ENCODE assay signal across 20 cellular contexts in the genomic region with DNA sequence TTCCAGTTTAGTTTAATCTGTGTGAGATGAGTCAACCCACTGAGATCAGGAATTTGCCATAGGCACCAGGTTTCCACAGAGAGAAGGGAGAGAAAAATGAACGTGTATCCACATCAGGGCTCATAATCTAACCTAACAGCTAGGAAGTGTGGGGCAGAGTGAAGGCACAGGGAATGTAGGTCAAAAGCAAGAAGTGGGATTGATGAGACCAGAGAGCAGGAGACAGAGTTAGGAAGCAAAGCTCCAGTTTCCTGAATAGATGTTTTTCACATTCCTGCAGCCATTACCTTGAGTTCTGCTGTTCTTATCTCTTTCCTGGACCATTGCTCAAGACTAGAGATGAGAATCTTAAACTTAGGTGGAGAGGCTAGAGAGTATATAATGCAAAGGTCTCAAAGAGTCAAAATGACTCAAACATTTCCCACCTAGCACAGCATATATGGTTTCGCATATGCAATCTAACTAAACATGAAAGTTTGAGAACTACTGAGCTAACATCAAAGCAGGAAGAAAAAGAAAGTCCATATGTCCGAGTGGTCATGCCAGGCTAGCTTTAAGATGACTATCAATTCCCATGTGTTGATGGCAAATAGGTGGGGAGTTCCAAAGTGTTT. TPM values are rescaled to one million over a fixed set of nuclear protein-coding genes. Genes with fewer than 3 reads are reported as not detected.
DNase-seq lines count a peak whose midpoint lies in the region; ATAC-seq, FAIRE-seq and TF ChIP-seq lines count a peak whose summit lies in the region.
"Had no signal": no experiment of that assay in that cellular context is flagged by ENCODE, and none has a peak within 500 bp of the region (broad histone marks: within the 10 kb centered on the region; RNA-seq: fewer than 3 reads in every experiment).

No MANE protein-coding gene starts in this region.

- H3K9me3 ChIP-seq in HEK293 (ENCODE audit: control insufficient read depth, insufficient read depth, low read depth, low read length) = no peaks in the 10 kb centered on the region
- H3K9me3 ChIP-seq in GM12878 (replicated peaks; ENCODE audit: control insufficient read depth, insufficient read depth, low read length) = no peaks in the 10 kb centered on the region; the same call in 2 of the 3 replicates
- H3K9me3 ChIP-seq in kidney (ENCODE audit: control insufficient read depth in 1 of 2, low read length in 2 of 2) = no peaks in the 10 kb centered on the region
- no peaks in the 10 kb centered on the region for H3K9me3 ChIP-seq in esophagus squamous epithelium
- H3K9me3 ChIP-seq: BE2C, HAP-1 had no signal

- no peak overlapping the region for H3K27ac ChIP-seq in HEK293 (ENCODE audit: extremely low read depth, low read depth, low read length)
- no peak overlapping the region for H3K27ac ChIP-seq in GM12878 (ENCODE audit: control insufficient read depth, insufficient read depth)
- no peak overlapping the region for H3K27ac ChIP-seq in kidney (ENCODE audit: low read depth in 2 of 2, low read length in 2 of 2)
- no peak overlapping the region for H3K27ac ChIP-seq in esophagus squamous epithelium
- H3K27ac ChIP-seq: HL-60, RWPE1 had no signal

- SMC1A ChIA-PET in GM12878 (lab: Charles Lee; ENCODE audit: uncharacterized antibody, unreplicated experiment) = interaction anchor here (0.8 to 2.0 kb wide), 5 partner anchors 10 to 641 kb away, joined by 3 to 5 read pairs (median 3); no protein-coding TSS in a partner anchor

- no peak overlapping the region for H3K4me2 ChIP-seq in GM12878 (ENCODE audit: control insufficient read depth, insufficient read depth)

- TF ChIP-seq EP300 in GM12878 (IDR thresholded peaks at IDR 0.05; ENCODE audit: borderline replicate concordance in 1 of 2, control insufficient read depth in 1 of 2, low read depth in 2 of 2, low read length in 2 of 2) = no peak

- no peaks in the 10 kb centered on the region for H4K20me1 ChIP-seq in GM12878 (ENCODE audit: control insufficient read depth, insufficient read depth)

- TF ChIP-seq RAD21 in GM12878 (IDR thresholded peaks at IDR 0.05; ENCODE audit: insufficient read depth, low read depth, low read length) = no peak

- peaks cover 43% of the 10 kb centered on the region for H3K4me1 Mint-ChIP-seq in activated naive CD4-positive, alpha-beta T cell treated with anti-CD3 and anti-CD28 coated beads for 36 hours (ENCODE audit: low read depth)

- peak; percentile 81 for ATAC-seq in GM12878
- ATAC-seq in GM18861 (IDR thresholded peaks at IDR 0.05; ENCODE audit: unreplicated experiment) = no peak

- peaks cover 1% of the 10 kb centered on the region for H3K36me3 Mint-ChIP-seq in activated naive CD4-positive, alpha-beta T cell treated with anti-CD3 and anti-CD28 coated beads for 36 hours (ENCODE audit: low read depth)
- H3K36me3 Mint-ChIP-seq: CD14-positive monocyte had no signal

- in situ Hi-C loops in GM12878 (cut with MboI) = no loop called here

- H3K36me3 ChIP-seq in HEK293 (ENCODE audit: control insufficient read depth in 2 of 2, insufficient read depth in 1 of 2, low read length in 2 of 2) (no peaks in the 10 kb centered on the region), GM12878 (ENCODE audit: control insufficient read depth in 2 of 2, insufficient read depth in 2 of 2, low read length in 1 of 2) (no peaks in the 10 kb centered on the region), kidney (ENCODE audit: control insufficient read depth in 1 of 2, insufficient read depth in 2 of 2, low read length in 2 of 2) (no peaks in the 10 kb centered on the region), esophagus squamous epithelium (no peaks in the 10 kb centered on the region)
- H3K36me3 ChIP-seq: BE2C, HAP-1 had no signal

- peaks cover 3% of the 10 kb centered on the region for H3K9me3 Mint-ChIP-seq in activated naive CD4-positive, alpha-beta T cell treated with anti-CD3 and anti-CD28 coated beads for 36 hours

- TF ChIP-seq POLR2A in GM12878 (IDR thresholded peaks at IDR 0.05; ENCODE audit: low read depth, low read length) = no peak
- no peak for TF ChIP-seq POLR2A in esophagus squamous epithelium (IDR thresholded peaks at IDR 0.05)

- FAIRE-seq in GM12878 (lab: Jason Lieb, UNC) (no peak), kidney (lab: Jason Lieb, UNC) (no peak)

- WGBS in GM12878 (ENCODE audit: insufficient coverage, insufficient replicate concordance, low lambda C conversion rate, missing lambda C conversion rate) = 2% methylated on average over 3 of the region's 3 CpGs
- 72 to 73% methylated on average over 3 of the region's 3 CpGs for WGBS in esophagus squamous epithelium, 2 donors

- RAD21 ChIA-PET in GM12878 (lab: Charles Lee; ENCODE audit: unreplicated experiment) = interaction anchor here (0.7 kb wide), 1 partner anchor 49 kb away, joined by 3 read pairs; no protein-coding TSS in a partner anchor

- H3K27me3 Mint-ChIP-seq in activated naive CD4-positive, alpha-beta T cell treated with anti-CD3 and anti-CD28 coated beads for 36 hours (ENCODE audit: low read depth) = no peaks in the 10 kb centered on the region

- peak overlapping the region; percentile 16 for H3K27ac Mint-ChIP-seq in activated naive CD4-positive, alpha-beta T cell treated with anti-CD3 and anti-CD28 coated beads for 36 hours
- H3K27ac Mint-ChIP-seq: CD14-positive monocyte had no signal

- POLR2A ChIA-PET in HEK293 (lab: Yijun Ruan, JAX) (no interaction called here), GM12878 (lab: Charles Lee) (interaction anchor here (0.6 kb wide), 1 partner anchor 23 kb away, joined by 6 read pairs; no protein-coding TSS in a partner anchor)

- TF ChIP-seq CTCF in HEK293 (tag by site-specific recombination; IDR thresholded peaks at IDR 0.05) (no peak), GM12878 (IDR thresholded peaks at IDR 0.05 in 2 of 3, conservative IDR thresholded peaks at IDR 0.05 in 1 of 3; ENCODE audit: control insufficient read depth in 2 of 3, extremely low read depth in 1 of 3, insufficient read depth in 1 of 3, low read depth in 3 of 3, low read length in 3 of 3) (no peak), kidney (IDR thresholded peaks at IDR 0.05; ENCODE audit: borderline replicate concordance, extremely low read depth, insufficient read depth) (no peak), esophagus squamous epithelium (IDR thresholded peaks at IDR 0.05) (no peak)

- DNase-seq in activated naive CD4-positive, alpha-beta T cell treated with anti-CD3 and anti-CD28 coated beads for 36 hours = no peak
- DNase-seq in activated naive CD4-positive, alpha-beta T cell treated with anti-CD3 and anti-CD28 coated beads, Interleukin-2, amount 50 U/mL, for 16 hours = no peak
- DNase-seq in GM12878 (ENCODE audit: low read depth, low spot score) = no peak
- DNase-seq in kidney = no peak
- DNase-seq in esophagus squamous epithelium (lab: John Stamatoyannopoulos, UW) = no peak
- DNase-seq: BE2C, DMS53, GOT3, NCI-H1048, NCI-H1417, NCI-H1694, NCI-H2029 treated with DMSO at 0.1 percent for 48 hours, NCI-H526 treated with DMSO at 0.1 percent for 48 hours, SHP77 had no signal

- CTCF ChIA-PET in activated naive CD4-positive, alpha-beta T cell treated with anti-CD3 and anti-CD28 coated beads for 36 hours (lab: Charles Lee) = interaction anchor here (0.6 to 1.2 kb wide), 6 partner anchors 8 to 321 kb away, joined by 3 to 4 read pairs (median 3); no protein-coding TSS in a partner anchor
- CTCF ChIA-PET in HEK293 (lab: Yijun Ruan, JAX) = interaction anchor here (1.3 to 1.6 kb wide), 2 partner anchors 37 to 42 kb away, joined by 3 to 7 read pairs; no protein-coding TSS in a partner anchor
- CTCF ChIA-PET in GM12878 (lab: Yijun Ruan, JAX) = interaction anchor here (0.7 to 1.2 kb wide), 3 partner anchors 37 to 330 kb away, joined by 3 to 5 read pairs (median 3); no protein-coding TSS in a partner anchor

- no peak overlapping the region for H3K4me3 Mint-ChIP-seq in activated naive CD4-positive, alpha-beta T cell treated with anti-CD3 and anti-CD28 coated beads for 36 hours
- H3K4me3 Mint-ChIP-seq: CD14-positive monocyte had no signal

- no TSS peak for BruUV-seq in GM12878 (replicated peaks; lab: Mats Ljungman, UMichigan)

- no peaks in the 10 kb centered on the region for H3K4me1 ChIP-seq in HEK293 (ENCODE audit: control insufficient read depth, insufficient read depth, low read length)
- no peaks in the 10 kb centered on the region for H3K4me1 ChIP-seq in GM12878 (ENCODE audit: control insufficient read depth, insufficient read depth, low read length)
- H3K4me1 ChIP-seq in kidney (ENCODE audit: control insufficient read depth in 1 of 2, insufficient read depth in 1 of 2, low read depth in 1 of 2, low read length in 2 of 2) = no peaks in the 10 kb centered on the region
- no peaks in the 10 kb centered on the region for H3K4me1 ChIP-seq in esophagus squamous epithelium
- H3K4me1 ChIP-seq: HAP-1 had no signal

- no peak overlapping the region for H3K4me3 ChIP-seq in HEK293 (ENCODE audit: low read depth, low read length)
- H3K4me3 ChIP-seq in GM12878 = no peak overlapping the region
- H3K4me3 ChIP-seq in kidney (ENCODE audit: low read length in 2 of 2) = no peak overlapping the region
- no peak overlapping the region for H3K4me3 ChIP-seq in esophagus squamous epithelium
- H3K4me3 ChIP-seq: HAP-1 had no signal

- H2AFZ ChIP-seq in GM12878 (ENCODE audit: control insufficient read depth, low read depth, low read length) = no peak overlapping the region

- H3K79me2 ChIP-seq in GM12878 (ENCODE audit: control insufficient read depth, insufficient read depth, low read length) = no peaks in the 10 kb centered on the region

- H3K9ac ChIP-seq in GM12878 (ENCODE audit: control insufficient read depth, insufficient read depth, low read length) (no peak overlapping the region), kidney (ENCODE audit: low read length in 2 of 2) (no peak overlapping the region)

- intact Hi-C loops in activated naive CD4-positive, alpha-beta T cell treated with anti-CD3 and anti-CD28 coated beads for 36 hours (cut with micrococcal nuclease) = no loop called here
- intact Hi-C loops in GM12878 (cut with micrococcal nuclease; ENCODE audit: unreplicated experiment) = no loop called here
- intact Hi-C loops in kidney (cut with DNase I) = no loop called here
- intact Hi-C loops in esophagus squamous epithelium (cut with DNase I) = no loop called here

- H3K27me3 ChIP-seq in GM12878 (replicated peaks in 1 of 2; ENCODE audit: control insufficient read depth in 2 of 2, insufficient read depth in 2 of 2, low read length in 1 of 2) = no peaks in the 10 kb centered on the region
- H3K27me3 ChIP-seq in esophagus squamous epithelium = no peaks in the 10 kb centered on the region
- H3K27me3 ChIP-seq: BE2C had no signal

RNA-seq across cellular contexts. Expression of a gene that starts 41.1 kb away (rescaled TPM):
- 10 to 100 TPM; 22.4 to 22.7 TPM for total RNA-seq in activated naive CD4-positive, alpha-beta T cell treated with anti-CD3 and anti-CD28 coated beads for 36 hours
- 53.9 and 71.0 TPM in 2 replicates for total RNA-seq in GM12878 (2013; cell fraction: nucleolus; rRNA removed)
- total RNA-seq in GM12878 (2014; rRNA removed) = 0.16 and 0.40 TPM in 2 replicates
- total RNA-seq in GM12878 (2014; rRNA removed; fragmentation: Illumina TruSeq; extraction: Trizol) = 0.31 and 0.37 TPM in 2 replicates
- 1.0 and 1.1 TPM in 2 replicates for total RNA-seq in GM12878 (2021)
- polyA plus RNA-seq in GM12878 (2011; ENCODE audit: low read depth) = 0.05 TPM
- 47.2 and 61.4 TPM in 2 replicates for polyA plus RNA-seq in GM12878 (2011; rRNA removed)
- polyA plus RNA-seq in GM12878 (2011; cell fraction: cytosol; rRNA removed) = 14.2 and 18.8 TPM in 2 replicates
- polyA plus RNA-seq in GM12878 (2011; cell fraction: nucleus; rRNA removed) = 81.8 and 82.7 TPM in 2 replicates
- 0.04 TPM in 2 replicates for polyA plus RNA-seq in GM12878 (2012)
- polyA plus RNA-seq in GM12878 (2014; fragmentation: Illumina TruSeq; extraction: Trizol) = 1.1 and 1.3 TPM in 2 replicates
- polyA plus RNA-seq in GM12878 (2014; fragmentation: Nextera tagmentation; extraction: Ambion mirVana) = under 1 TPM; 0.15 to 0.50 TPM
- polyA plus RNA-seq in GM12878 (2014; rRNA removed) = 0.41 and 1.0 TPM in 2 replicates
- under 1 TPM; 0.32 to 0.48 TPM for polyA plus RNA-seq in GM12878 (2016; fragmentation: Nextera tagmentation; extraction: Ambion mirVana)
- 37.2 and 134 TPM in 2 replicates for polyA minus RNA-seq in GM12878 (2011; rRNA and poly(A)+ RNA removed)
- polyA minus RNA-seq in GM12878 (2011; cell fraction: cytosol; rRNA and poly(A)+ RNA removed) = 16.3 and 19.9 TPM in 2 replicates
- 17.2 and 28.0 TPM in 2 replicates for polyA minus RNA-seq in GM12878 (2011; cell fraction: nucleus; rRNA and poly(A)+ RNA removed)
- 83.4 TPM for total RNA-seq in kidney
- 16.2 TPM for polyA plus RNA-seq in kidney (ENCODE audit: insufficient read depth, low read depth, low replicate concordance)
- total RNA-seq in esophagus squamous epithelium = 10 to 100 TPM; 18.1 to 35.1 (median 24.0) TPM
